Comparison of ENCODE assay signal across 8 cellular contexts in the genomic region with DNA sequence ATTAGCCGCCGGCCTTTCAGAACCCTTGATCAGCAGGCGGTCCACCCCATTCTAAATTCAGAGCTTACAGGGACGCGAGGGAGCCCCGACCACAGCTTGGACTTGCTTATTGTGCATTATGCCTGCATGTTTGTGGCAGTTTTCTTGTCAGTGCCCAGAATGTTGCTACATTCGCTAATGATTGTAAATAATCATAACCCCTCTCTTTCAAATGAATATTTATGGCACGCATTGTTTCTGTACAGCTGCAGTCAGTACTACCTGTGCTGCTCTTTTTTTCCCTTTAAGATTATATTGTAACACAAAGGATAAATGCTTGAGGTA. TPM values are rescaled to one million over a fixed set of nuclear protein-coding genes. Genes with fewer than 3 reads are reported as not detected.
DNase-seq lines count a peak whose midpoint lies in the region; ATAC-seq, FAIRE-seq and TF ChIP-seq lines count a peak whose summit lies in the region.

No MANE protein-coding gene starts in this region.

- H3K4me1 Mint-ChIP-seq in activated naive CD4-positive, alpha-beta T cell treated with anti-CD3 and anti-CD28 coated beads for 36 hours (ENCODE audit: low read depth) = peaks cover 30% of the 10 kb centered on the region

- SMC1A ChIA-PET in GM12878 (lab: Charles Lee; ENCODE audit: uncharacterized antibody, unreplicated experiment) = interaction anchor here (0.6 to 6.1 kb wide), 11 partner anchors 9 to 555 kb away, joined by 3 to 46 read pairs (median 4); no protein-coding TSS in a partner anchor

- no peak overlapping the region for H2BK5ac ChIP-seq in mesenchymal stem cell (ENCODE audit: low read depth, low read length, poor library complexity, severe bottlenecking)

- H3K9me3 ChIP-seq in GM12878 (replicated peaks; ENCODE audit: control insufficient read depth, insufficient read depth, low read length) (no peaks in the 10 kb centered on the region; the same call in 2 of the 3 replicates), mesenchymal stem cell (ENCODE audit: control insufficient read depth, low read length) (no peaks in the 10 kb centered on the region), transverse colon (no peaks in the 10 kb centered on the region), prostate gland (no peaks in the 10 kb centered on the region)

- no peak overlapping the region for H4K91ac ChIP-seq in mesenchymal stem cell (ENCODE audit: low read length)

- TF ChIP-seq CTCF in GM12878 (IDR thresholded peaks at IDR 0.05 in 2 of 3, conservative IDR thresholded peaks at IDR 0.05 in 1 of 3; ENCODE audit: control insufficient read depth in 2 of 3, extremely low read depth in 1 of 3, insufficient read depth in 1 of 3, low read depth in 3 of 3, low read length in 3 of 3) (no peak; a peak in 1 of 6 replicates), transverse colon (IDR thresholded peaks at IDR 0.05) (peak in 1 of 5 experiments; percentile 83), prostate gland (IDR thresholded peaks at IDR 0.05) (peak in 2 of 4 experiments; percentile 0 to 55)

- H3K27ac ChIP-seq in GM12878 (ENCODE audit: control insufficient read depth, insufficient read depth) = no peak overlapping the region
- no peak overlapping the region for H3K27ac ChIP-seq in mesenchymal stem cell (ENCODE audit: low read length, poor library complexity, severe bottlenecking)
- peak overlapping the region; percentile 94 to 99 (median 96) for H3K27ac ChIP-seq in transverse colon
- peak overlapping the region in 1 of 2 donors; percentile 96 for H3K27ac ChIP-seq in prostate gland

- H3K36me3 Mint-ChIP-seq in activated naive CD4-positive, alpha-beta T cell treated with anti-CD3 and anti-CD28 coated beads for 36 hours (ENCODE audit: low read depth) = peaks cover 3% of the 10 kb centered on the region

- no peak for DNase-seq in activated naive CD4-positive, alpha-beta T cell treated with anti-CD3 and anti-CD28 coated beads for 36 hours
- DNase-seq in activated naive CD4-positive, alpha-beta T cell (lab: John Stamatoyannopoulos, UW) = no peak
- DNase-seq in GM12878 (ENCODE audit: low read depth, low spot score) (no peak), mesenchymal stem cell (no peak), transverse colon (no peak), KG1 (lab: John Stamatoyannopoulos, UW) (no peak), kidney tubule cell (ENCODE audit: low spot score) (no peak), prostate gland (ENCODE audit: low spot score) (no peak)

- RAD21 ChIA-PET in GM12878 (lab: Charles Lee; ENCODE audit: unreplicated experiment) = interaction anchor here (0.6 to 4.4 kb wide), 15 partner anchors 8 to 635 kb away, joined by 3 to 34 read pairs (median 4); a partner anchor contains a TSS

- H3K79me1 ChIP-seq in mesenchymal stem cell (replicated peaks; ENCODE audit: low read length, poor library complexity, severe bottlenecking) = peaks cover 7% of the 10 kb centered on the region

- H3K27me3 Mint-ChIP-seq in activated naive CD4-positive, alpha-beta T cell treated with anti-CD3 and anti-CD28 coated beads for 36 hours (ENCODE audit: low read depth) = no peaks in the 10 kb centered on the region

- H3K4me2 ChIP-seq in GM12878 (ENCODE audit: control insufficient read depth, insufficient read depth) (peak overlapping the region; percentile 51; the same call in 1 of the 2 replicates), mesenchymal stem cell (ENCODE audit: low read length, poor library complexity, severe bottlenecking) (peak overlapping the region; percentile 67)

- no peak overlapping the region for H3K14ac ChIP-seq in mesenchymal stem cell (ENCODE audit: low read length in 2 of 2)

- 9% methylated on average over 6 of the region's 8 CpGs for WGBS in GM12878 (ENCODE audit: insufficient coverage, insufficient replicate concordance, low lambda C conversion rate, missing lambda C conversion rate)
- WGBS in mesenchymal stem cell = 0% methylated on average over 7 of the region's 8 CpGs
- WGBS in transverse colon (ENCODE audit: low coverage in 1 of 2), 2 donors = 7 to 33% methylated on average over 2 to 7 of the region's 8 CpGs
- WGBS in prostate gland = 7% methylated on average over 8 of the region's 8 CpGs

- H3K4me1 ChIP-seq in GM12878 (ENCODE audit: control insufficient read depth, insufficient read depth, low read length) = peaks cover 14% of the 10 kb centered on the region
- H3K4me1 ChIP-seq in mesenchymal stem cell (ENCODE audit: control insufficient read depth, insufficient read depth, low read depth, low read length) = peaks cover 9% of the 10 kb centered on the region
- H3K4me1 ChIP-seq in transverse colon = peaks cover 8 to 39% (median 27%) of the 10 kb centered on the region in 4 donors
- H3K4me1 ChIP-seq in prostate gland (replicated peaks) = peaks cover 2% of the 10 kb centered on the region

- ATAC-seq in GM12878 = no peak

- no peaks in the 10 kb centered on the region for H3K9me3 Mint-ChIP-seq in activated naive CD4-positive, alpha-beta T cell treated with anti-CD3 and anti-CD28 coated beads for 36 hours

- H2BK120ac ChIP-seq in mesenchymal stem cell (ENCODE audit: low read depth, low read length) = no peak overlapping the region

- TF ChIP-seq RAD21 in GM12878 (IDR thresholded peaks at IDR 0.05; ENCODE audit: insufficient read depth, low read depth, low read length) = no peak

- H3K4me3 ChIP-seq in GM12878 (no peak overlapping the region), mesenchymal stem cell (ENCODE audit: insufficient read depth in 1 of 2, low read depth in 1 of 2, low read length in 2 of 2) (peak overlapping the region; percentile 20 to 73), transverse colon (peak overlapping the region in 2 of 4 donors; percentile 66 to 97), prostate gland (peak overlapping the region in 1 of 2 donors; percentile 92)

- H3K27ac Mint-ChIP-seq in activated naive CD4-positive, alpha-beta T cell treated with anti-CD3 and anti-CD28 coated beads for 36 hours = peak overlapping the region; percentile 13

- FAIRE-seq in GM12878 (lab: Jason Lieb, UNC) = no peak

- peak overlapping the region; percentile 81 for H3K4me3 Mint-ChIP-seq in activated naive CD4-positive, alpha-beta T cell treated with anti-CD3 and anti-CD28 coated beads for 36 hours

- no peak overlapping the region for H3K4ac ChIP-seq in mesenchymal stem cell (ENCODE audit: low read depth in 1 of 2, low read length in 2 of 2)

- H2AK5ac ChIP-seq in mesenchymal stem cell (ENCODE audit: low read length, severe bottlenecking) = no peak overlapping the region

- no peak overlapping the region for H3K18ac ChIP-seq in mesenchymal stem cell (ENCODE audit: low read depth in 1 of 2, low read length in 2 of 2)

- no peak overlapping the region for H2BK15ac ChIP-seq in mesenchymal stem cell (ENCODE audit: low read depth, poor library complexity, severe bottlenecking)

- H2BK12ac ChIP-seq in mesenchymal stem cell (ENCODE audit: low read length in 2 of 2) = no peak overlapping the region

- no peak overlapping the region for H2AFZ ChIP-seq in GM12878 (ENCODE audit: control insufficient read depth, low read depth, low read length)
- no peak overlapping the region for H2AFZ ChIP-seq in mesenchymal stem cell (ENCODE audit: low read depth, low read length)

- CTCF ChIA-PET in activated naive CD4-positive, alpha-beta T cell treated with anti-CD3 and anti-CD28 coated beads for 36 hours (lab: Charles Lee) = interaction anchor here (0.6 to 4.0 kb wide), 28 partner anchors 9 to 438 kb away, joined by 3 to 18 read pairs (median 4); a partner anchor contains a TSS
- CTCF ChIA-PET in GM12878 (lab: Yijun Ruan, JAX) = interaction anchor here (0.5 to 5.3 kb wide), 43 partner anchors 9 to 701 kb away, joined by 3 to 82 read pairs (median 4); a partner anchor contains a TSS

- intact Hi-C loops in activated naive CD4-positive, alpha-beta T cell treated with anti-CD3 and anti-CD28 coated beads for 36 hours (cut with micrococcal nuclease) = loop anchor here (1.0 to 5.0 kb wide), 10 partner anchors 46 to 554 kb away; a partner anchor contains a TSS
- intact Hi-C loops in GM12878 (cut with micrococcal nuclease; ENCODE audit: unreplicated experiment) (loop anchor here (1.0 to 10.0 kb wide), 5 partner anchors 107 to 636 kb away; a partner anchor contains a TSS), transverse colon (cut with DNase I; ENCODE audit: low total_unique reads) (no loop called here), prostate gland (cut with DNase I) (loop anchor here (5.0 to 10.0 kb wide), 4 partner anchors 103 to 996 kb away; a partner anchor contains a TSS)

- H3K27me3 ChIP-seq in GM12878 (replicated peaks in 1 of 2; ENCODE audit: control insufficient read depth in 2 of 2, insufficient read depth in 2 of 2, low read length in 1 of 2) = no peaks in the 10 kb centered on the region
- no peaks in the 10 kb centered on the region for H3K27me3 ChIP-seq in mesenchymal stem cell (ENCODE audit: control insufficient read depth in 1 of 2, insufficient read depth in 1 of 2, low read length in 2 of 2)
- H3K27me3 ChIP-seq in transverse colon = no peaks in the 10 kb centered on the region
- H3K27me3 ChIP-seq in prostate gland (replicated peaks; ENCODE audit: insufficient read depth) = no peaks in the 10 kb centered on the region

- H3K23ac ChIP-seq in mesenchymal stem cell (ENCODE audit: low read length in 2 of 2) = no peak overlapping the region

- H4K8ac ChIP-seq in mesenchymal stem cell (ENCODE audit: low read length) = no peak overlapping the region

- peaks cover 37% of the 10 kb centered on the region for H3K79me2 ChIP-seq in GM12878 (ENCODE audit: control insufficient read depth, insufficient read depth, low read length)

- BruUV-seq in GM12878 (replicated peaks; lab: Mats Ljungman, UMichigan) = no TSS peak

- TF ChIP-seq EP300 in GM12878 (IDR thresholded peaks at IDR 0.05; ENCODE audit: borderline replicate concordance in 1 of 2, control insufficient read depth in 1 of 2, low read depth in 2 of 2, low read length in 2 of 2) (no peak), transverse colon (IDR thresholded peaks at IDR 0.05; ENCODE audit: low read depth) (no peak)

- POLR2A ChIA-PET in GM12878 (lab: Charles Lee) = interaction anchor here (1.4 to 1.6 kb wide), 2 partner anchors 101 to 256 kb away, joined by 3 to 4 read pairs; no protein-coding TSS in a partner anchor

- H3K36me3 ChIP-seq in GM12878 (ENCODE audit: control insufficient read depth in 2 of 2, insufficient read depth in 2 of 2, low read length in 1 of 2) = no peaks in the 10 kb centered on the region
- H3K36me3 ChIP-seq in mesenchymal stem cell (ENCODE audit: control insufficient read depth in 1 of 2, insufficient read depth in 2 of 2, low read depth in 1 of 2, low read length in 2 of 2) = no peaks in the 10 kb centered on the region
- H3K36me3 ChIP-seq in transverse colon = no peaks in the 10 kb centered on the region
- H3K36me3 ChIP-seq in prostate gland = no peaks in the 10 kb centered on the region

- TF ChIP-seq POLR2A in GM12878 (IDR thresholded peaks at IDR 0.05; ENCODE audit: low read depth, low read length) (no peak), transverse colon (IDR thresholded peaks at IDR 0.05) (no peak), prostate gland (IDR thresholded peaks at IDR 0.05) (no peak)

- H4K20me1 ChIP-seq in GM12878 (ENCODE audit: control insufficient read depth, insufficient read depth) = peaks cover 2% of the 10 kb centered on the region; the same call in 1 of the 2 replicates

- in situ Hi-C loops in GM12878 (cut with MboI) = loop anchor here (10.0 kb wide), 2 partner anchors 204 to 436 kb away; a partner anchor contains a TSS
- in situ Hi-C loops in transverse colon (cut with MboI; ENCODE audit: low pct_ligation_motif_present in 1 of 4, low pct_unique_long_range_greater_than_20kb in 1 of 4, low sequenced_read_pairs in 3 of 4) = loop anchor here in 3 of 4 donors (25.0 kb wide), 3 partner anchors 212 to 438 kb away; a partner anchor contains a TSS

- no peak overlapping the region for H3K9ac ChIP-seq in GM12878 (ENCODE audit: control insufficient read depth, insufficient read depth, low read length)
- peak overlapping the region; percentile 89 for H3K9ac ChIP-seq in mesenchymal stem cell (ENCODE audit: low read length)

RNA-seq across cellular contexts. Expression of a gene that starts 0.3 kb away (rescaled TPM):
- total RNA-seq in activated naive CD4-positive, alpha-beta T cell treated with anti-CD3 and anti-CD28 coated beads for 36 hours = 10 to 100 TPM; 25.3 to 32.0 TPM
- total RNA-seq in GM12878 (2013; cell fraction: nucleolus; rRNA removed) = 157 and 173 TPM in 2 replicates
- total RNA-seq in GM12878 (2014; rRNA removed) (24.4 and 26.5 TPM in 2 replicates), GM12878 (2014; rRNA removed; fragmentation: Illumina TruSeq; extraction: Trizol) (23.4 and 23.7 TPM in 2 replicates), GM12878 (2021) (16.1 and 16.3 TPM in 2 replicates), transverse colon (100 to 1,000 TPM in 1 of 4 donors, 10 to 100 TPM in 3; 35.2 to 101 (median 71.5) TPM), prostate gland (10 to 100 TPM; 43.9 to 46.6 TPM)
- 12.9 TPM for polyA plus RNA-seq in GM12878 (2011; ENCODE audit: low read depth)
- polyA plus RNA-seq in GM12878 (2011; rRNA removed) (25.7 and 41.5 TPM in 2 replicates), GM12878 (2014; fragmentation: Illumina TruSeq; extraction: Trizol) (26.7 and 35.6 TPM in 2 replicates), GM12878 (2014; fragmentation: Nextera tagmentation; extraction: Ambion mirVana) (10 to 100 TPM; 10.3 to 12.3 TPM), GM12878 (2014; rRNA removed) (22.8 and 25.2 TPM in 2 replicates), GM12878 (2016; fragmentation: Nextera tagmentation; extraction: Ambion mirVana) (10 to 100 TPM; 23.3 to 29.0 TPM)
- 8.5 and 10.3 TPM in 2 replicates for polyA plus RNA-seq in GM12878 (2011; cell fraction: cytosol; rRNA removed)
- polyA plus RNA-seq in GM12878 (2011; cell fraction: nucleus; rRNA removed) = 33.6 and 39.6 TPM in 2 replicates
- 15.5 and 16.1 TPM in 2 replicates for polyA plus RNA-seq in GM12878 (2012)
- 10.1 and 14.0 TPM in 2 replicates for polyA minus RNA-seq in GM12878 (2011; rRNA and poly(A)+ RNA removed)
- 6.3 and 10.4 TPM in 2 replicates for polyA minus RNA-seq in GM12878 (2011; cell fraction: cytosol; rRNA and poly(A)+ RNA removed)
- 14.1 and 19.5 TPM in 2 replicates for polyA minus RNA-seq in GM12878 (2011; cell fraction: nucleus; rRNA and poly(A)+ RNA removed)
- polyA plus RNA-seq in mesenchymal stem cell (2013, experiment 1 of 2) = 23.3 TPM
- polyA plus RNA-seq in mesenchymal stem cell (2013, experiment 2 of 2) = 24.1 TPM

RNA-seq across cellular contexts. Expression of a gene that starts 4.5 kb away (rescaled TPM):
- total RNA-seq in activated naive CD4-positive, alpha-beta T cell treated with anti-CD3 and anti-CD28 coated beads for 36 hours = 10 to 100 TPM; 81.3 to 82.8 TPM
- 39.3 and 45.4 TPM in 2 replicates for total RNA-seq in GM12878 (2013; cell fraction: nucleolus; rRNA removed)
- 32.2 and 39.3 TPM in 2 replicates for total RNA-seq in GM12878 (2014; rRNA removed)
- total RNA-seq in GM12878 (2014; rRNA removed; fragmentation: Illumina TruSeq; extraction: Trizol) = 51.4 and 52.4 TPM in 2 replicates
- 41.6 and 42.9 TPM in 2 replicates for total RNA-seq in GM12878 (2021)
- polyA plus RNA-seq in GM12878 (2011; ENCODE audit: low read depth) = 11.6 TPM
- polyA plus RNA-seq in GM12878 (2011; rRNA removed) = 22.1 and 39.8 TPM in 2 replicates
- polyA plus RNA-seq in GM12878 (2011; cell fraction: cytosol; rRNA removed) = 9.4 and 13.8 TPM in 2 replicates
- polyA plus RNA-seq in GM12878 (2011; cell fraction: nucleus; rRNA removed) = 15.1 and 20.2 TPM in 2 replicates
- 21.3 and 28.3 TPM in 2 replicates for polyA plus RNA-seq in GM12878 (2012)
- polyA plus RNA-seq in GM12878 (2014; fragmentation: Illumina TruSeq; extraction: Trizol) = 58.6 and 65.3 TPM in 2 replicates
- polyA plus RNA-seq in GM12878 (2014; fragmentation: Nextera tagmentation; extraction: Ambion mirVana) = 10 to 100 TPM; 20.9 to 21.8 TPM
- polyA plus RNA-seq in GM12878 (2014; rRNA removed) = 20.6 and 25.6 TPM in 2 replicates
- polyA plus RNA-seq in GM12878 (2016; fragmentation: Nextera tagmentation; extraction: Ambion mirVana) = 10 to 100 TPM; 58.5 to 62.3 TPM
- 15.1 and 19.2 TPM in 2 replicates for polyA minus RNA-seq in GM12878 (2011; rRNA and poly(A)+ RNA removed)
- 13.5 and 13.6 TPM in 2 replicates for polyA minus RNA-seq in GM12878 (2011; cell fraction: cytosol; rRNA and poly(A)+ RNA removed)
- polyA minus RNA-seq in GM12878 (2011; cell fraction: nucleus; rRNA and poly(A)+ RNA removed) = 10.3 and 14.7 TPM in 2 replicates
- 22.2 TPM for polyA plus RNA-seq in mesenchymal stem cell (2013, experiment 1 of 2)
- 23.1 TPM for polyA plus RNA-seq in mesenchymal stem cell (2013, experiment 2 of 2)
- 10 to 100 TPM in 1 of 4 donors, 1 to 10 TPM in 3; 6.0 to 16.3 (median 7.5) TPM for total RNA-seq in transverse colon
- 10 to 100 TPM; 11.3 to 22.2 TPM for total RNA-seq in prostate gland

RNA-seq across cellular contexts. Expression of a gene that starts 44.8 kb away (rescaled TPM):
- total RNA-seq in activated naive CD4-positive, alpha-beta T cell treated with anti-CD3 and anti-CD28 coated beads for 36 hours = under 1 TPM in 1 of 2 experiments, not detected in 1; 0.07 TPM
- 1.1 and 1.3 TPM in 2 replicates for total RNA-seq in GM12878 (2013; cell fraction: nucleolus; rRNA removed)
- total RNA-seq in GM12878 (2014; rRNA removed) = 0.17 and 0.38 TPM in 2 replicates
- total RNA-seq in GM12878 (2014; rRNA removed; fragmentation: Illumina TruSeq; extraction: Trizol) = 0.13 and 0.28 TPM in 2 replicates
- total RNA-seq in GM12878 (2021) = 0.13 and 0.15 TPM in 2 replicates
- not detected for polyA plus RNA-seq in GM12878 (2011; ENCODE audit: low read depth)
- 0.07 and 0.12 TPM in 2 replicates for polyA plus RNA-seq in GM12878 (2011; rRNA removed)
- 0.03 TPM in 1 of 2 replicates, not detected in the other for polyA plus RNA-seq in GM12878 (2011; cell fraction: cytosol; rRNA removed)
- 0.29 and 0.31 TPM in 2 replicates for polyA plus RNA-seq in GM12878 (2011; cell fraction: nucleus; rRNA removed)
- polyA plus RNA-seq in GM12878 (2012) = 0.05 and 0.11 TPM in 2 replicates
- 0.04 TPM in 1 of 2 replicates, not detected in the other for polyA plus RNA-seq in GM12878 (2014; fragmentation: Illumina TruSeq; extraction: Trizol)
- polyA plus RNA-seq in GM12878 (2014; fragmentation: Nextera tagmentation; extraction: Ambion mirVana) = under 1 TPM; 0.03 to 0.04 TPM
- 0.09 and 0.20 TPM in 2 replicates for polyA plus RNA-seq in GM12878 (2014; rRNA removed)
- not detected for polyA plus RNA-seq in GM12878 (2016; fragmentation: Nextera tagmentation; extraction: Ambion mirVana)
- polyA minus RNA-seq in GM12878 (2011; rRNA and poly(A)+ RNA removed) = 0.26 and 0.95 TPM in 2 replicates
- 0.40 TPM in 1 of 2 replicates, not detected in the other for polyA minus RNA-seq in GM12878 (2011; cell fraction: cytosol; rRNA and poly(A)+ RNA removed)
- polyA minus RNA-seq in GM12878 (2011; cell fraction: nucleus; rRNA and poly(A)+ RNA removed) = 0.12 and 0.67 TPM in 2 replicates
- 0.14 TPM for polyA plus RNA-seq in mesenchymal stem cell (2013, experiment 1 of 2)
- 0.07 TPM for polyA plus RNA-seq in mesenchymal stem cell (2013, experiment 2 of 2)
- 1 to 10 TPM; 1.2 to 1.9 (median 1.8) TPM for total RNA-seq in transverse colon
- 1 to 10 TPM; 5.5 to 8.0 TPM for total RNA-seq in prostate gland

Comparison
In these comparisons a context has a peak if more than half of its experiments do, and no peak if none do; other contexts are left out.
1. H3K27ac ChIP-seq: peak in transverse colon (4 of 4); none in GM12878 (single experiment) and mesenchymal stem cell (single experiment).